17 cellular contexts compared by ENCODE assay signal in genomic region chr2:65378308-65378689, GRCh38. TPM values are rescaled to one million over a fixed set of nuclear protein-coding genes. Genes with fewer than 3 reads are reported as not detected.
A peak's percentile ranks its signal among the peaks of the same experiment; 100 is the strongest.
DNase-seq lines count a peak whose midpoint lies in the region; ATAC-seq and TF ChIP-seq lines count a peak whose summit lies in the region.
"Had no signal": no experiment of that assay in that cellular context is flagged by ENCODE, and none has a peak within 500 bp of the region (broad histone marks: within the 10 kb centered on the region; RNA-seq: fewer than 3 reads in every experiment).

No MANE protein-coding gene starts in this region.

- no peaks in the 10 kb centered on the region for H3K36me3 ChIP-seq in left ventricle myocardium inferior
- H3K36me3 ChIP-seq in heart right ventricle: peaks cover 0 to 7% (median 0%) of the 10 kb centered on the region in 9 donors
- H3K36me3 ChIP-seq in PC-9 (ENCODE audit: low read depth): peaks cover 7% of the 10 kb centered on the region; the same call in 1 of the 2 replicates
- peaks cover 0 to 5% (median 0%) of the 10 kb centered on the region in 5 donors for H3K36me3 ChIP-seq in subcutaneous abdominal adipose tissue (ENCODE audit: control insufficient read depth in 5 of 5, insufficient read depth in 5 of 5, low read length in 5 of 5)
- H3K36me3 ChIP-seq in adrenal gland (replicated peaks in 1 of 2): no peaks in the 10 kb centered on the region
- H3K36me3 ChIP-seq: HAP-1, Peyer's patch had no signal

- TF ChIP-seq CTCF in left ventricle myocardium inferior (IDR thresholded peaks at IDR 0.05; ENCODE audit: borderline replicate concordance) (no peak), heart right ventricle (IDR thresholded peaks at IDR 0.05) (no peak), PC-9 (conservative IDR thresholded peaks at IDR 0.05) (no peak), adrenal gland (IDR thresholded peaks at IDR 0.05) (no peak)

- ATAC-seq in heart right ventricle: no peak

- peaks cover 85% of the 10 kb centered on the region for H3K79me2 ChIP-seq in PC-9 (ENCODE audit: low read depth)

- peak overlapping the region; percentile 45 for H3K4me2 ChIP-seq in PC-9
- H3K4me2 ChIP-seq: KMS-11 had no signal

- POLR2A ChIA-PET in PC-9 (lab: Charles Lee; ENCODE audit: unreplicated experiment): interaction anchor here (0.5 to 0.6 kb wide), 2 partner anchors 18 to 74 kb away, joined by 6 to 8 read pairs; no protein-coding TSS in a partner anchor

- no peak overlapping the region for H2AFZ ChIP-seq in PC-9

- peaks cover 53% of the 10 kb centered on the region for H3F3A ChIP-seq in PC-9 (ENCODE audit: insufficient read depth, low read depth)

- CTCF ChIA-PET in PC-9 (lab: Charles Lee): interaction anchor here (0.8 kb wide), 1 partner anchor 11 kb away, joined by 4 read pairs; no protein-coding TSS in a partner anchor

- no peak for TF ChIP-seq POLR2A in adrenal gland (IDR thresholded peaks at IDR 0.05)

- intact Hi-C loops in left ventricle myocardium inferior (cut with micrococcal nuclease) (no loop called here), heart right ventricle (cut with DNase I) (no loop called here), PC-9 (cut with micrococcal nuclease; ENCODE audit: unreplicated experiment) (no loop called here), adrenal gland (cut with DNase I) (no loop called here)

- H3K9ac ChIP-seq in subcutaneous abdominal adipose tissue (ENCODE audit: low read length in 5 of 5): no peak overlapping the region
- H3K9ac ChIP-seq: KMS-11 had no signal

- H3K27ac ChIP-seq in left ventricle myocardium inferior (replicated peaks): peak overlapping the region; percentile 13
- peak overlapping the region in 1 of 10 donors; percentile 12 for H3K27ac ChIP-seq in heart right ventricle
- H3K27ac ChIP-seq in PC-9: peak overlapping the region; percentile 23
- H3K27ac ChIP-seq in epithelial cell of prostate: peak overlapping the region; percentile 22
- peak overlapping the region; percentile 14 for H3K27ac ChIP-seq in subcutaneous abdominal adipose tissue (ENCODE audit: low read depth, low read length)
- H3K27ac ChIP-seq in adrenal gland: no peak overlapping the region
- H3K27ac ChIP-seq: KMS-11 had no signal

- H3K9me2 ChIP-seq in PC-9 (ENCODE audit: insufficient read depth): no peaks in the 10 kb centered on the region

- DNase-seq in left ventricle myocardium inferior: no peak
- DNase-seq in heart right ventricle: no peak
- no peak for DNase-seq in PC-9
- DNase-seq in epithelial cell of prostate (ENCODE audit: low read depth, low spot score): no peak
- no peak for DNase-seq in NCI-H1092 (lab: John Stamatoyannopoulos, UW)
- DNase-seq in inferior parietal cortex (ENCODE audit: extremely low spot score): no peak
- no peak for DNase-seq in adrenal gland
- DNase-seq: NCI-H1048, NCI-H146, NCI-H2081, NCI-H510A, NCI-H774, SHP77 had no signal

- no TSS peak for BruUV-seq in PC-9 (replicated peaks; lab: Mats Ljungman, UMichigan)

- no peak overlapping the region for H3K4me3 ChIP-seq in left ventricle myocardium inferior
- H3K4me3 ChIP-seq in heart right ventricle: no peak overlapping the region
- no peak overlapping the region for H3K4me3 ChIP-seq in PC-9
- no peak overlapping the region for H3K4me3 ChIP-seq in subcutaneous abdominal adipose tissue (ENCODE audit: low read depth in 1 of 5, low read length in 5 of 5)
- H3K4me3 ChIP-seq in adrenal gland: no peak overlapping the region
- H3K4me3 ChIP-seq: HAP-1, Peyer's patch had no signal

- no peaks in the 10 kb centered on the region for H4K20me1 ChIP-seq in PC-9 (ENCODE audit: insufficient read depth)

- peaks cover 80% of the 10 kb centered on the region for H3K4me1 ChIP-seq in left ventricle myocardium inferior
- peaks cover 6 to 82% (median 49%) of the 10 kb centered on the region in 9 donors for H3K4me1 ChIP-seq in heart right ventricle
- H3K4me1 ChIP-seq in PC-9 (replicated peaks; ENCODE audit: insufficient read depth): peaks cover 83% of the 10 kb centered on the region
- peaks cover 4 to 47% (median 28%) of the 10 kb centered on the region in 5 donors for H3K4me1 ChIP-seq in subcutaneous abdominal adipose tissue (ENCODE audit: control insufficient read depth in 5 of 5, insufficient read depth in 5 of 5, low read length in 5 of 5)
- peaks cover 10 to 37% of the 10 kb centered on the region in 2 donors for H3K4me1 ChIP-seq in adrenal gland (replicated peaks in 1 of 2)

- H3K27me3 ChIP-seq in left ventricle myocardium inferior (ENCODE audit: low read depth): no peaks in the 10 kb centered on the region
- H3K27me3 ChIP-seq in heart right ventricle: no peaks in the 10 kb centered on the region
- no peaks in the 10 kb centered on the region for H3K27me3 ChIP-seq in PC-9 (ENCODE audit: insufficient read depth, low read depth)
- no peaks in the 10 kb centered on the region for H3K27me3 ChIP-seq in subcutaneous abdominal adipose tissue (ENCODE audit: control insufficient read depth in 5 of 5, insufficient read depth in 4 of 5, low read length in 5 of 5)
- no peaks in the 10 kb centered on the region for H3K27me3 ChIP-seq in adrenal gland
- H3K27me3 ChIP-seq: Peyer's patch had no signal

- H3K9me3 ChIP-seq in left ventricle myocardium inferior (replicated peaks) (no peaks in the 10 kb centered on the region), heart right ventricle (no peaks in the 10 kb centered on the region), PC-9 (ENCODE audit: insufficient read depth, low read depth) (no peaks in the 10 kb centered on the region), subcutaneous abdominal adipose tissue (ENCODE audit: control insufficient read depth in 5 of 5, low read length in 5 of 5) (no peaks in the 10 kb centered on the region), adrenal gland (replicated peaks in 1 of 3) (no peaks in the 10 kb centered on the region)
- H3K9me3 ChIP-seq: HAP-1, Peyer's patch had no signal

- WGBS in heart right ventricle, 2 donors: 87 to 89% methylated on average over 4 of the region's 4 CpGs
- 88 to 95% (median 94%) methylated on average over 4 of the region's 4 CpGs for WGBS in adrenal gland, 4 donors

RNA-seq across cellular contexts. Expression of gene SPRED2, which starts 54.1 kb away (rescaled TPM):
- total RNA-seq in left ventricle myocardium inferior: 18.9 TPM
- total RNA-seq in heart right ventricle: 10 to 100 TPM; 13.5 to 20.7 (median 17.2) TPM
- polyA plus RNA-seq in heart right ventricle: 10 to 100 TPM; 10.2 to 10.4 TPM
- total RNA-seq in PC-9 (2021): 33.5 and 33.6 TPM in 2 replicates
- total RNA-seq in adrenal gland: 10 to 100 TPM; 12.0 to 28.4 (median 18.2) TPM
- polyA plus RNA-seq in adrenal gland: 10 to 100 TPM in 2 of 3 donors, 1 to 10 TPM in 1; 8.8 to 16.5 (median 13.2) TPM

Comparison
In these comparisons a context has a peak if more than half of its experiments do, and no peak if none do; other contexts are left out.
1. H3K27ac ChIP-seq: peak in left ventricle myocardium inferior (single experiment), PC-9 (single experiment), epithelial cell of prostate (single experiment) and subcutaneous abdominal adipose tissue (single experiment); none in adrenal gland (0 of 5).